Comparison of ENCODE assay signal across 19 cellular contexts in the genomic region with DNA sequence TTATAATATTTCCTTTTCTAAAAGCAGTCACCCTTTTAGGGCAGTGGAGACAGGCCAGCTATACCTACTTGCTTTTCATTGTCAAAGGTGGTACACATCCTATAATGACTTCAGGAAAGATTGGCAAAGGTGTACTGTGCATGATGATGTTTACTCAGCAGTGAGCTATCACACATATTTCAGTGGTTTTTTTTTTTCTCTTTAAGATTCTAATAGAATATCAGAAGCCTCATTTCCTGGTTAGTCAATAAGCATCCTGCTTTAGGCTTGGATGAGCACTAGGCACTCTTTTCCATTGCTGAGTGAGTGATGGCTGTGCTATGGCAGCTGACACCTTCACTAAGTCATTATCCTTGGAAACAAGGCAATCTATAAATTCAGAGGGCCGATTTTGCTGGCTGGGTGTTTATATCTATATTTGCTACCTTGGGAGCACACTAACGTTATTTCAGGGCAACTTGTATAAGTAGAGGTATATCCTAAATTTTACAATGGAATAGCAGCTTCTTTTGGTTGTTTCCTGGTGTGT.
DNase-seq lines count a peak whose midpoint lies in the region; ATAC-seq and TF ChIP-seq lines count a peak whose summit lies in the region.
"Had no signal": no experiment of that assay in that cellular context is flagged by ENCODE, and none has a peak within 500 bp of the region (broad histone marks: within the 10 kb centered on the region; RNA-seq: fewer than 3 reads in every experiment).

No MANE protein-coding gene starts in this region.

- no peaks in the 10 kb centered on the region for H3K79me2 ChIP-seq in PC-3 (ENCODE audit: low read length)

- H3K23ac ChIP-seq in neuronal stem cell (ENCODE audit: low read depth, low read length, poor library complexity): no peak overlapping the region

- no peak overlapping the region for H3K4ac ChIP-seq in neuronal stem cell (ENCODE audit: low read length)

- DNase-seq in right atrium auricular region (ENCODE audit: low spot score): no peak
- DNase-seq in Right ventricle myocardium superior: no peak
- DNase-seq in PC-3: peak; percentile 80
- DNase-seq in kidney glomerular epithelial cell (lab: John Stamatoyannopoulos, UW): peak; percentile 10
- DNase-seq in neuronal stem cell (ENCODE audit: low spot score): no peak
- DNase-seq in SW480 (ENCODE audit: low spot score): no peak
- DNase-seq: DMS79 treated with DMSO at 0.1 percent for 48 hours, Karpas-422, MV-4-11, NCI-H1694, NCI-H2081 treated with DMSO at 0.1 percent for 48 hours, NCI-H446 treated with DMSO at 0.1 percent for 48 hours, T-cell had no signal

- ATAC-seq in Right ventricle myocardium superior (ENCODE audit: poor library complexity) (no peak), PC-3 (peak; percentile 63), GM21723 (IDR thresholded peaks at IDR 0.05; ENCODE audit: unreplicated experiment) (no peak)
- ATAC-seq: GM12878, HCT116, SK-N-SH treated with all-trans-retinoic acid at 6 μM for 48 hours, T-cell had no signal

- POLR2A ChIA-PET in PC-3 (lab: Charles Lee; ENCODE audit: unreplicated experiment): interaction anchor here (0.6 kb wide), 1 partner anchor 53 kb away, joined by 5 read pairs; no protein-coding TSS in a partner anchor

- CTCF ChIA-PET in PC-3 (lab: Charles Lee): no interaction called here

- H4K8ac ChIP-seq in neuronal stem cell (ENCODE audit: low read depth, low read length): no peak overlapping the region

- H3F3A ChIP-seq in PC-3 (ENCODE audit: low read length, unreplicated experiment): no peaks in the 10 kb centered on the region

- H2BK5ac ChIP-seq in neuronal stem cell (ENCODE audit: low read length): no peak overlapping the region

- H3K14ac ChIP-seq in neuronal stem cell (ENCODE audit: low read length): no peak overlapping the region

- no peaks in the 10 kb centered on the region for H3K9me3 ChIP-seq in right atrium auricular region
- no peaks in the 10 kb centered on the region for H3K9me3 ChIP-seq in PC-3 (ENCODE audit: low read length)
- H3K9me3 ChIP-seq in neuronal stem cell (replicated peaks in 1 of 2; ENCODE audit: control insufficient read depth in 2 of 2, insufficient read depth in 1 of 2, low read depth in 1 of 2, low read length in 2 of 2): no peaks in the 10 kb centered on the region

- no peak overlapping the region for H2BK120ac ChIP-seq in neuronal stem cell (ENCODE audit: low read depth, low read length)

- H3K36me3 ChIP-seq in right atrium auricular region: no peaks in the 10 kb centered on the region
- H3K36me3 ChIP-seq in PC-3 (ENCODE audit: low read depth, low read length): no peaks in the 10 kb centered on the region
- H3K36me3 ChIP-seq in neuronal stem cell (replicated peaks in 1 of 2; ENCODE audit: control insufficient read depth in 2 of 2, insufficient read depth in 2 of 2, low read length in 2 of 2): no peaks in the 10 kb centered on the region

- no peak overlapping the region for H2BK15ac ChIP-seq in neuronal stem cell (ENCODE audit: low read length)

- peak overlapping the region; percentile 36 to 68 for H3K27ac ChIP-seq in right atrium auricular region
- peak overlapping the region; percentile 34; the same call in 1 of the 2 replicates for H3K27ac ChIP-seq in PC-3 (ENCODE audit: low read length)
- no peak overlapping the region for H3K27ac ChIP-seq in neuronal stem cell (replicated peaks; ENCODE audit: low read length)
- H3K27ac ChIP-seq: C4-2B, RWPE1 had no signal

- TF ChIP-seq CTCF in right atrium auricular region (IDR thresholded peaks at IDR 0.05) (no peak), PC-3 (conservative IDR thresholded peaks at IDR 0.05; ENCODE audit: low read depth, low read length) (no peak)

- H3K4me3 ChIP-seq in right atrium auricular region: no peak overlapping the region
- H3K4me3 ChIP-seq in PC-3 (ENCODE audit: low read length): no peak overlapping the region
- H3K4me3 ChIP-seq in neuronal stem cell (ENCODE audit: low read length in 2 of 2): no peak overlapping the region
- H3K4me3 ChIP-seq: GM12878 had no signal

- no peaks in the 10 kb centered on the region for H3K27me3 ChIP-seq in right atrium auricular region
- no peaks in the 10 kb centered on the region for H3K27me3 ChIP-seq in PC-3 (ENCODE audit: low read length)
- no peaks in the 10 kb centered on the region for H3K27me3 ChIP-seq in neuronal stem cell (ENCODE audit: control insufficient read depth in 3 of 3, insufficient read depth in 3 of 3, low read depth in 1 of 3, low read length in 3 of 3)

- no peaks in the 10 kb centered on the region for H3K79me1 ChIP-seq in neuronal stem cell (ENCODE audit: low read depth, low read length)

- H3K9ac ChIP-seq in PC-3 (ENCODE audit: low read length) (no peak overlapping the region), neuronal stem cell (ENCODE audit: low read depth, low read length, poor library complexity) (no peak overlapping the region)

- H3K4me1 ChIP-seq in right atrium auricular region (peaks cover 0 to 17% of the 10 kb centered on the region in 2 donors), PC-3 (ENCODE audit: insufficient read depth, low read length) (peaks cover 52% of the 10 kb centered on the region), neuronal stem cell (ENCODE audit: control insufficient read depth in 2 of 2, insufficient read depth in 1 of 2, low read depth in 1 of 2, low read length in 2 of 2) (peaks cover 2 to 7% of the 10 kb centered on the region in 2 donors)

- H2AFZ ChIP-seq in PC-3 (ENCODE audit: low read length) (no peak overlapping the region), neuronal stem cell (ENCODE audit: low read length) (no peak overlapping the region)

- H4K91ac ChIP-seq in neuronal stem cell (ENCODE audit: low read depth, low read length, poor library complexity): no peak overlapping the region

- whole genome bisulfite sequencing in neuronal stem cell (ENCODE audit: extremely low coverage in 2 of 2, insufficient read length in 2 of 2, insufficient replicate concordance in 1 of 2), 2 donors: no CpG with 5 or more reads among the region's 2 CpGs

- H2AK5ac ChIP-seq in neuronal stem cell (ENCODE audit: low read depth, low read length): no peak overlapping the region

- no TSS peak for BruUV-seq in PC-3 (replicated peaks; lab: Mats Ljungman, UMichigan)

- no peaks in the 10 kb centered on the region for H4K20me1 ChIP-seq in PC-3 (ENCODE audit: low read length)

- intact Hi-C loops in Right ventricle myocardium superior (cut with DNase I): no loop called here
- intact Hi-C loops in PC-3 (cut with micrococcal nuclease): no loop called here

- H3K4me2 ChIP-seq in PC-3 (ENCODE audit: low read length) (no peak overlapping the region), neuronal stem cell (ENCODE audit: insufficient read depth, low read length, poor library complexity, severe bottlenecking) (no peak overlapping the region)

- H3K18ac ChIP-seq in neuronal stem cell (ENCODE audit: low read length): no peak overlapping the region

- H2BK12ac ChIP-seq in neuronal stem cell (ENCODE audit: low read length): no peak overlapping the region

- no peaks in the 10 kb centered on the region for H3K9me2 ChIP-seq in PC-3 (replicated peaks; ENCODE audit: low read length)

Comparison
In these comparisons a context has a peak if more than half of its experiments do, and no peak if none do; other contexts are left out.
1. DNase-seq: peak in PC-3 (single experiment) and kidney glomerular epithelial cell (single experiment); none in right atrium auricular region (single experiment), Right ventricle myocardium superior (single experiment), neuronal stem cell (single experiment) and SW480 (single experiment).